ENCODE assay signal across 8 cellular contexts in genomic region chr6:42451595-42452170, GRCh38. TPM values are rescaled to one million over a fixed set of nuclear protein-coding genes. Genes with fewer than 3 reads are reported as not detected.
DNase-seq lines count a peak whose midpoint lies in the region; ATAC-seq and TF ChIP-seq lines count a peak whose summit lies in the region.

TSS of gene TRERF1 (minus strand) at chr6:42451926. CDS start at chr6:42269590, 182,336 bp downstream.

- peaks cover 44% of the 10 kb centered on the region for H3K4me1 Mint-ChIP-seq in stimulated activated effector memory CD8-positive, alpha-beta T cell treated with anti-CD3 and anti-CD28 coated beads, Interleukin-12 subunit alpha, Interleukin-12 subunit beta, amount 100 ng/mL, for 72 hours

- H3K79me2 ChIP-seq in DND-41 (ENCODE audit: insufficient read depth, low read length) = peaks cover 23% of the 10 kb centered on the region

- no peaks in the 10 kb centered on the region for H3K9me3 ChIP-seq in DND-41 (ENCODE audit: insufficient read depth, low read length, severe bottlenecking)
- no peaks in the 10 kb centered on the region for H3K9me3 ChIP-seq in lung (ENCODE audit: control insufficient read depth in 2 of 2, insufficient read depth in 1 of 2, low read length in 1 of 2)

- peak within 1 kb of the TSS; percentile 92 for H3K27ac Mint-ChIP-seq in stimulated activated effector memory CD8-positive, alpha-beta T cell treated with anti-CD3 and anti-CD28 coated beads, Interleukin-12 subunit alpha, Interleukin-12 subunit beta, amount 100 ng/mL, for 72 hours

- 0 to 1% methylated on average over 28 of the region's 28 CpGs for WGBS in lung, 2 donors

- H3K36me3 ChIP-seq in DND-41 (ENCODE audit: insufficient read depth, low read length) = no peaks in the 10 kb centered on the region
- no peaks in the 10 kb centered on the region for H3K36me3 ChIP-seq in lung (ENCODE audit: control insufficient read depth in 2 of 2, insufficient read depth in 2 of 2, low read length in 2 of 2)

- peak within 1 kb of the TSS; percentile 88 for H2AFZ ChIP-seq in DND-41 (ENCODE audit: low read depth, low read length)

- peak within 1 kb of the TSS; percentile 77 for H3K9ac ChIP-seq in DND-41 (ENCODE audit: low read depth, low read length)

- H3K27ac ChIP-seq in DND-41 (ENCODE audit: low read length) (peak within 1 kb of the TSS; percentile 87), lung (ENCODE audit: low read depth in 1 of 2, low read length in 1 of 2) (peak within 1 kb of the TSS; percentile 68 to 71)

- H3K4me1 ChIP-seq in DND-41 (ENCODE audit: insufficient read depth, low read length) = peaks cover 28% of the 10 kb centered on the region
- peaks cover 0 to 3% of the 10 kb centered on the region in 2 donors for H3K4me1 ChIP-seq in lung (ENCODE audit: control insufficient read depth in 2 of 2, insufficient read depth in 2 of 2, low read length in 2 of 2)

- peak; percentile 79 for DNase-seq in DND-41
- peak; percentile 91 to 94 for DNase-seq in NCI-H526 (lab: John Stamatoyannopoulos, UW)
- peak; percentile 9 to 37 for DNase-seq in activated CD4-positive, alpha-beta T cell treated with anti-CD3 and anti-CD28 coated beads, Interleukin-2, amount 50 U/mL, for 24 hours (ENCODE audit: low read depth in 1 of 2, low spot score in 1 of 2)
- DNase-seq in effector CD8-positive, alpha-beta T cell (lab: John Stamatoyannopoulos, UW) = peak; percentile 37
- peak; percentile 39 for DNase-seq in lung (ENCODE audit: low spot score)
- peak in 1 of 2 donors; percentile 78 for DNase-seq in stimulated activated effector memory CD8-positive, alpha-beta T cell treated with anti-CD3 and anti-CD28 coated beads, Interleukin-12 subunit alpha, Interleukin-12 subunit beta, amount 100 ng/mL, for 72 hours (ENCODE audit: low spot score in 2 of 2)

- H3K4me3 Mint-ChIP-seq in stimulated activated effector memory CD8-positive, alpha-beta T cell treated with anti-CD3 and anti-CD28 coated beads, Interleukin-12 subunit alpha, Interleukin-12 subunit beta, amount 100 ng/mL, for 72 hours = peak within 1 kb of the TSS; percentile 94

- peaks cover 7% of the 10 kb centered on the region for H4K20me1 ChIP-seq in DND-41 (ENCODE audit: insufficient read depth, low read length)

- no peaks in the 10 kb centered on the region for H3K9me3 Mint-ChIP-seq in stimulated activated effector memory CD8-positive, alpha-beta T cell treated with anti-CD3 and anti-CD28 coated beads, Interleukin-12 subunit alpha, Interleukin-12 subunit beta, amount 100 ng/mL, for 72 hours

- H3K27me3 ChIP-seq in DND-41 (ENCODE audit: insufficient read depth, low read length, poor library complexity) (peaks cover 5% of the 10 kb centered on the region), lung (ENCODE audit: control insufficient read depth, insufficient read depth) (no peaks in the 10 kb centered on the region)

- ATAC-seq in DND-41 (ENCODE audit: insufficient read depth, low read depth) = peak; percentile 51
- peak; percentile 35 for ATAC-seq in HG03432 (IDR thresholded peaks at IDR 0.05; ENCODE audit: unreplicated experiment)
- ATAC-seq in lung (ENCODE audit: insufficient read depth, low FRiP score) = no peak
- ATAC-seq in stimulated activated effector memory CD8-positive, alpha-beta T cell treated with anti-CD3 and anti-CD28 coated beads, Interleukin-12 subunit alpha, Interleukin-12 subunit beta, amount 100 ng/mL, for 72 hours = peak; percentile 59
- ATAC-seq in GM21381 (IDR thresholded peaks at IDR 0.05; ENCODE audit: unreplicated experiment) = no peak

- peaks cover 16% of the 10 kb centered on the region for H3K36me3 Mint-ChIP-seq in stimulated activated effector memory CD8-positive, alpha-beta T cell treated with anti-CD3 and anti-CD28 coated beads, Interleukin-12 subunit alpha, Interleukin-12 subunit beta, amount 100 ng/mL, for 72 hours

- peak within 1 kb of the TSS; percentile 51 to 66 for H3K4me3 ChIP-seq in DND-41 (ENCODE audit: low read depth in 1 of 2, low read length in 2 of 2)
- peak within 1 kb of the TSS; percentile 66 for H3K4me3 ChIP-seq in lung

- H3K4me2 ChIP-seq in DND-41 (ENCODE audit: insufficient read depth, low read length) = peak within 1 kb of the TSS; percentile 91

- no peak for TF ChIP-seq CTCF in DND-41 (IDR thresholded peaks at IDR 0.05; ENCODE audit: borderline replicate concordance, extremely low read depth, low read length, poor library complexity, severe bottlenecking)
- TF ChIP-seq CTCF in lung (IDR thresholded peaks at IDR 0.05; ENCODE audit: control extremely low read depth, extremely low read depth) = no peak

RNA-seq across cellular contexts. Expression of gene TRERF1, which starts in this region (rescaled TPM):
- 10 to 100 TPM in 1 of 2 donors, 1 to 10 TPM in 1; 4.8 to 10.4 TPM for total RNA-seq in lung
- 1 to 10 TPM; 1.2 to 1.8 TPM for polyA plus RNA-seq in lung

Comparison
In these comparisons a context has a peak if more than half of its experiments do, and no peak if none do; other contexts are left out.
1. ATAC-seq: peak in DND-41 (single experiment), HG03432 (single experiment) and stimulated activated effector memory CD8-positive, alpha-beta T cell treated with anti-CD3 and anti-CD28 coated beads, Interleukin-12 subunit alpha, Interleukin-12 subunit beta, amount 100 ng/mL, for 72 hours (single experiment); none in lung (single experiment) and GM21381 (single experiment).